ENCODE assay signal across 13 cellular contexts in genomic region chr4:5036239-5036638, GRCh38. TPM values are rescaled to one million over a fixed set of nuclear protein-coding genes. Genes with fewer than 3 reads are reported as not detected.
A peak's percentile ranks its signal among the peaks of the same experiment; 100 is the strongest.
DNase-seq lines count a peak whose midpoint lies in the region; ATAC-seq and TF ChIP-seq lines count a peak whose summit lies in the region.
"Had no signal": no experiment of that assay in that cellular context is flagged by ENCODE, and none has a peak within 500 bp of the region (broad histone marks: within the 10 kb centered on the region; RNA-seq: fewer than 3 reads in every experiment).

No MANE protein-coding gene starts in this region.

- CTCF ChIA-PET in activated CD8-positive, alpha-beta memory T cell treated with anti-CD3 and anti-CD28 coated beads, Interleukin-2, amount 10 ng/mL, durations not matched to agents 7 days and 5 days (lab: Charles Lee): no interaction called here

- TF ChIP-seq CTCF in astrocyte of the cerebellum (IDR thresholded peaks at IDR 0.05; ENCODE audit: low read depth, low read length, missing control alignments) (no peak), mesothelial cell of epicardium (IDR thresholded peaks at IDR 0.05; ENCODE audit: unreplicated experiment) (no peak), uterus (IDR thresholded peaks at IDR 0.05) (no peak), testis (IDR thresholded peaks at IDR 0.05) (no peak)

- in situ Hi-C loops in astrocyte of the cerebellum (cut with HindIII; ENCODE audit: low sequenced_read_pairs): no loop called here

- no peaks in the 10 kb centered on the region for H3K9me3 Mint-ChIP-seq in mesothelial cell of epicardium
- no peaks in the 10 kb centered on the region for H3K9me3 Mint-ChIP-seq in activated naive CD8-positive, alpha-beta T cell treated with anti-CD3 and anti-CD28 coated beads, Interleukin-2, amount 50 U/mL, for 24 hours
- H3K9me3 Mint-ChIP-seq in activated CD8-positive, alpha-beta memory T cell treated with anti-CD3 and anti-CD28 coated beads, Interleukin-2, amount 10 ng/mL, durations not matched to agents 7 days and 5 days (ENCODE audit: low read depth): no peaks in the 10 kb centered on the region
- H3K9me3 Mint-ChIP-seq: activated naive CD4-positive, alpha-beta T cell treated with anti-CD3 and anti-CD28 coated beads, Interleukin-2, amount 50 U/mL, for 72 hours; endodermal cell had no signal

- H3K4me1 ChIP-seq in uterus (no peaks in the 10 kb centered on the region), testis (no peaks in the 10 kb centered on the region)

- 47 to 59% methylated on average over 5 of the region's 5 CpGs for WGBS in testis, 2 donors

- H3K36me3 ChIP-seq in uterus: no peaks in the 10 kb centered on the region
- no peaks in the 10 kb centered on the region for H3K36me3 ChIP-seq in testis (ENCODE audit: low read depth, missing control alignments)

- H3K4me3 ChIP-seq in astrocyte of the cerebellum (ENCODE audit: low read depth, low read length) (no peak overlapping the region), uterus (no peak overlapping the region), testis (no peak overlapping the region)
- H3K4me3 ChIP-seq: smooth muscle cell had no signal

- H3K27me3 Mint-ChIP-seq in mesothelial cell of epicardium (ENCODE audit: low read depth): peaks cover 1% of the 10 kb centered on the region
- no peaks in the 10 kb centered on the region for H3K27me3 Mint-ChIP-seq in activated naive CD8-positive, alpha-beta T cell treated with anti-CD3 and anti-CD28 coated beads, Interleukin-2, amount 50 U/mL, for 24 hours
- H3K27me3 Mint-ChIP-seq in activated CD8-positive, alpha-beta memory T cell treated with anti-CD3 and anti-CD28 coated beads, Interleukin-2, amount 10 ng/mL, durations not matched to agents 7 days and 5 days: no peaks in the 10 kb centered on the region

- H3K9me3 ChIP-seq in uterus (no peaks in the 10 kb centered on the region), testis (no peaks in the 10 kb centered on the region)

- H3K27ac ChIP-seq in uterus (no peak overlapping the region), testis (no peak overlapping the region)

- H3K36me3 Mint-ChIP-seq in mesothelial cell of epicardium: no peaks in the 10 kb centered on the region
- no peaks in the 10 kb centered on the region for H3K36me3 Mint-ChIP-seq in activated naive CD8-positive, alpha-beta T cell treated with anti-CD3 and anti-CD28 coated beads, Interleukin-2, amount 50 U/mL, for 24 hours (ENCODE audit: low read depth)
- no peaks in the 10 kb centered on the region for H3K36me3 Mint-ChIP-seq in activated CD8-positive, alpha-beta memory T cell treated with anti-CD3 and anti-CD28 coated beads, Interleukin-2, amount 10 ng/mL, durations not matched to agents 7 days and 5 days
- H3K36me3 Mint-ChIP-seq: activated naive CD4-positive, alpha-beta T cell treated with anti-CD3 and anti-CD28 coated beads, Interleukin-2, amount 50 U/mL, for 72 hours had no signal

- intact Hi-C loops in uterus (cut with DNase I; ENCODE audit: low total_unique reads) (no loop called here), testis (cut with DNase I; ENCODE audit: low total_unique reads) (no loop called here)

- H3K27ac Mint-ChIP-seq in mesothelial cell of epicardium: peak overlapping the region; percentile 87
- H3K27ac Mint-ChIP-seq in activated naive CD8-positive, alpha-beta T cell treated with anti-CD3 and anti-CD28 coated beads, Interleukin-2, amount 50 U/mL, for 24 hours: no peak overlapping the region
- no peak overlapping the region for H3K27ac Mint-ChIP-seq in activated CD8-positive, alpha-beta memory T cell treated with anti-CD3 and anti-CD28 coated beads, Interleukin-2, amount 10 ng/mL, durations not matched to agents 7 days and 5 days
- H3K27ac Mint-ChIP-seq: activated naive CD4-positive, alpha-beta T cell treated with anti-CD3 and anti-CD28 coated beads, Interleukin-2, amount 50 U/mL, for 72 hours; endodermal cell had no signal

- TF ChIP-seq POLR2A in uterus (IDR thresholded peaks at IDR 0.05) (no peak), testis (IDR thresholded peaks at IDR 0.05) (no peak)

- H3K4me1 Mint-ChIP-seq in mesothelial cell of epicardium: peaks cover 51% of the 10 kb centered on the region
- peaks cover 11% of the 10 kb centered on the region for H3K4me1 Mint-ChIP-seq in activated naive CD8-positive, alpha-beta T cell treated with anti-CD3 and anti-CD28 coated beads, Interleukin-2, amount 50 U/mL, for 24 hours
- H3K4me1 Mint-ChIP-seq in activated CD8-positive, alpha-beta memory T cell treated with anti-CD3 and anti-CD28 coated beads, Interleukin-2, amount 10 ng/mL, durations not matched to agents 7 days and 5 days: peaks cover 5% of the 10 kb centered on the region

- H3K4me3 Mint-ChIP-seq in mesothelial cell of epicardium: no peak overlapping the region
- H3K4me3 Mint-ChIP-seq in activated naive CD8-positive, alpha-beta T cell treated with anti-CD3 and anti-CD28 coated beads, Interleukin-2, amount 50 U/mL, for 24 hours: no peak overlapping the region
- no peak overlapping the region for H3K4me3 Mint-ChIP-seq in activated CD8-positive, alpha-beta memory T cell treated with anti-CD3 and anti-CD28 coated beads, Interleukin-2, amount 10 ng/mL, durations not matched to agents 7 days and 5 days
- H3K4me3 Mint-ChIP-seq: endodermal cell had no signal

- ATAC-seq in activated naive CD8-positive, alpha-beta T cell treated with anti-CD3 and anti-CD28 coated beads, Interleukin-2, amount 50 U/mL, for 24 hours: no peak
- ATAC-seq in activated CD8-positive, alpha-beta memory T cell treated with anti-CD3 and anti-CD28 coated beads, Interleukin-2, amount 10 ng/mL, durations not matched to agents 7 days and 5 days: no peak
- ATAC-seq: activated naive CD4-positive, alpha-beta T cell treated with anti-CD3 and anti-CD28 coated beads, Interleukin-2, amount 50 U/mL, for 72 hours had no signal

- H3K27me3 ChIP-seq in uterus: no peaks in the 10 kb centered on the region
- H3K27me3 ChIP-seq in testis: no peaks in the 10 kb centered on the region

- DNase-seq in ELR (ENCODE audit: low read depth): peak; percentile 6
- peak; percentile 63 for DNase-seq in M059J (ENCODE audit: low read depth)
- DNase-seq in astrocyte of the cerebellum (ENCODE audit: low read depth): peak; percentile 35
- no peak for DNase-seq in mesothelial cell of epicardium (ENCODE audit: low spot score in 2 of 2, unreplicated experiment in 2 of 2)
- no peak for DNase-seq in activated naive CD8-positive, alpha-beta T cell treated with anti-CD3 and anti-CD28 coated beads, Interleukin-2, amount 50 U/mL, for 24 hours
- DNase-seq in uterus: no peak
- DNase-seq in activated CD8-positive, alpha-beta memory T cell treated with anti-CD3 and anti-CD28 coated beads, Interleukin-2, amount 10 ng/mL, durations not matched to agents 7 days and 5 days: no peak
- no peak for DNase-seq in testis
- DNase-seq: endodermal cell had no signal

RNA-seq across cellular contexts. Expression of gene STK32B, which starts 15.0 kb away (rescaled TPM):
- 4.4 and 7.6 TPM in 2 replicates for total RNA-seq in M059J (2014; rRNA removed; shearing (Covaris generic))
- 0.69 to 0.96 TPM (median 0.81 TPM) in 3 replicates for total RNA-seq in mesothelial cell of epicardium
- 10 to 100 TPM in 1 of 4 donors, 1 to 10 TPM in 3; 3.0 to 33.8 (median 4.3) TPM for total RNA-seq in uterus
- total RNA-seq in activated CD8-positive, alpha-beta memory T cell treated with anti-CD3 and anti-CD28 coated beads, Interleukin-2, amount 10 ng/mL, durations not matched to agents 7 days and 5 days: not detected
- total RNA-seq in testis: 10 to 100 TPM; 17.5 to 22.6 TPM
- 29.7 TPM for polyA plus RNA-seq in testis (ENCODE audit: insufficient read depth, low read depth, low replicate concordance)
- total RNA-seq: activated naive CD4-positive, alpha-beta T cell treated with anti-CD3 and anti-CD28 coated beads, Interleukin-2, amount 50 U/mL, for 72 hours; T-helper 1 cell treated with Interleukin-12 subunit alpha and Interleukin-12 subunit beta and Interleukin-4 antibody, amounts not matched to agents 30 ng/mL and 1 ng/mL, for 36 hours had no signal

RNA-seq across cellular contexts. Expression of gene CYTL1, which starts 17.0 kb away (rescaled TPM):
- total RNA-seq in M059J (2014; rRNA removed; shearing (Covaris generic)): 138 and 180 TPM in 2 replicates
- total RNA-seq in mesothelial cell of epicardium: 13.9 to 18.0 TPM (median 16.9 TPM) in 3 replicates
- total RNA-seq in uterus: 10 to 100 TPM in 2 of 4 donors, 1 to 10 TPM in 1, under 1 TPM in 1; 0.51 to 15.9 (median 9.8) TPM
- total RNA-seq in activated CD8-positive, alpha-beta memory T cell treated with anti-CD3 and anti-CD28 coated beads, Interleukin-2, amount 10 ng/mL, durations not matched to agents 7 days and 5 days: not detected
- total RNA-seq in testis: under 1 TPM in 1 of 2 donors, not detected in 1; 0.39 TPM
- polyA plus RNA-seq in testis (ENCODE audit: insufficient read depth, low read depth, low replicate concordance): 3.1 TPM
- total RNA-seq: activated naive CD4-positive, alpha-beta T cell treated with anti-CD3 and anti-CD28 coated beads, Interleukin-2, amount 50 U/mL, for 72 hours; myocyte; T-helper 1 cell treated with Interleukin-12 subunit alpha and Interleukin-12 subunit beta and Interleukin-4 antibody, amounts not matched to agents 30 ng/mL and 1 ng/mL, for 36 hours had no signal

Comparison
In these comparisons a context has a peak if more than half of its experiments do, and no peak if none do; other contexts are left out.
1. DNase-seq: peak in ELR (single experiment), M059J (single experiment) and astrocyte of the cerebellum (single experiment); none in mesothelial cell of epicardium (0 of 2), activated naive CD8-positive, alpha-beta T cell treated with anti-CD3 and anti-CD28 coated beads, Interleukin-2, amount 50 U/mL, for 24 hours (single experiment), uterus (0 of 2), activated CD8-positive, alpha-beta memory T cell treated with anti-CD3 and anti-CD28 coated beads, Interleukin-2, amount 10 ng/mL, durations not matched to agents 7 days and 5 days (single experiment) and testis (single experiment).